Comparison of ENCODE assay signal across 1 cellular context in the genomic region with DNA sequence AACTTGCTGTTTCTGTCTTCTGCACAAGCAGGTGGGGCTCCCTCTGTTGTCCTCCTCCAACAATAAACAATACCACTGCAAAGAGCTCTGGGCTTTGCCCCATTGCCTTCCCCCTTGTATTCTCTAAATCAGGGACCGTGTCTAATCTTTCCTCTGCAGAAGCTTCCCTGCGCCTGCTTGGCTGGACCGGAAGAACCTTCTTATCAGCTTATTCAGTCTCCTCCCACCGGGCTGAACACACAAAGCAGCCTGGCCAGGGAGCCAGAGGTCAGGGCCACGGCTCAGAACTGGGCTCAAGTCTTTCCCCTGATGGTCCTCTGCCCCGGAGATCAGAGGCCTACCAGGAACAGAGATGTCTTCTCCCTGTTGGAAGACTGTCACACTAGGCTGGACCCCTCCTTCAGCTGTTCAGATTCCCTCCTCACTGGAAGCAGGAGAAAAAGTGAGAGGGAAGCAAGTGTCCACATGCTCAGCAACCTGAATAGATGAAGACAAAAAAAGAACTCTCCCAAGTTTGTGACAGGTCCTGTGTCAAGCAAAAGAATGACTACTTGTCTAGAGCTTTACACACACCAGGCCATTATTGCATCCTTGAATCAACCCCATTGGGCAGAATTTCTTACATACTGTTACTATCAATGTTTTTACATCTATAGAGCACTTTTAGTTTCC.
A peak's percentile ranks its signal among the peaks of the same experiment; 100 is the strongest.
TF ChIP-seq lines count a peak whose summit lies in the region.

No MANE protein-coding gene starts in this region.

TF ChIP-seq in HepG2, 621 proteins besides CTCF, POLR2A, EP300 and RAD21 (continued from another document and continues in another):
- TF ChIP-seq ZNF574 (CRISPR knock-in tag; IDR thresholded peaks at IDR 0.05) (peak; percentile 80), DNMT3B (CRISPR knock-in tag; conservative IDR thresholded peaks at IDR 0.05) (no peak), SKI (IDR thresholded peaks at IDR 0.05; ENCODE audit: partially characterized antibody) (no peak), LCORL (IDR thresholded peaks at IDR 0.05) (no peak), LCORL (CRISPR knock-in tag; IDR thresholded peaks at IDR 0.05) (peak; percentile 34; the same call in 1 of the 2 replicates), KDM2A (CRISPR knock-in tag; IDR thresholded peaks at IDR 0.05; ENCODE audit: borderline replicate concordance, low read depth) (peak; percentile 40; the same call in 1 of the 2 replicates), ELF3 (CRISPR knock-in tag; IDR thresholded peaks at IDR 0.05) (peak; percentile 75), TBP (CRISPR knock-in tag; IDR thresholded peaks at IDR 0.05) (no peak), ETV5 (CRISPR knock-in tag; IDR thresholded peaks at IDR 0.05; ENCODE audit: borderline replicate concordance) (peak; percentile 99), ZNF496 (CRISPR knock-in tag; IDR thresholded peaks at IDR 0.05; ENCODE audit: insufficient replicate concordance) (no peak), NR2F2 (IDR thresholded peaks at IDR 0.05; ENCODE audit: borderline replicate concordance, low read depth) (peak; percentile 91), NFKB2 (CRISPR knock-in tag; IDR thresholded peaks at IDR 0.05; ENCODE audit: borderline replicate concordance) (0 out of 2 replicates have a peak, but pooled peaks have one; percentile 39), HNRNPUL1 (IDR thresholded peaks at IDR 0.05; ENCODE audit: low read depth, low read length) (no peak), ATF1 (CRISPR knock-in tag; IDR thresholded peaks at IDR 0.05) (no peak), FOSL2 (CRISPR knock-in tag; IDR thresholded peaks at IDR 0.05) (peak; percentile 76), XRCC5 (optimal IDR thresholded peaks at IDR 0.05; ENCODE audit: low read length) (no peak), ATF7-NPFF (CRISPR knock-in tag; IDR thresholded peaks at IDR 0.05; ENCODE audit: low read depth) (no peak), SMAD9 (CRISPR knock-in tag; IDR thresholded peaks at IDR 0.05) (no peak), NR2F1 (CRISPR knock-in tag; IDR thresholded peaks at IDR 0.05) (peak; percentile 91 to 93), ZNF737 (CRISPR knock-in tag; IDR thresholded peaks at IDR 0.05; ENCODE audit: borderline replicate concordance) (no peak), ZSCAN25 (CRISPR knock-in tag; IDR thresholded peaks at IDR 0.05) (no peak), HDAC6 (IDR thresholded peaks at IDR 0.05; ENCODE audit: low read depth, low read length) (no peak), ZNF362 (CRISPR knock-in tag; IDR thresholded peaks at IDR 0.05; ENCODE audit: borderline replicate concordance) (peak; percentile 48; the same call in 1 of the 2 replicates), ZNF230 (CRISPR knock-in tag; IDR thresholded peaks at IDR 0.05) (no peak), ZNF7 (CRISPR knock-in tag; IDR thresholded peaks at IDR 0.05) (no peak), ZNF503 (CRISPR knock-in tag; IDR thresholded peaks at IDR 0.05) (peak; percentile 85; the same call in 1 of the 2 replicates), MED1 (CRISPR knock-in tag; IDR thresholded peaks at IDR 0.05) (peak; percentile 82), TCF7 (IDR thresholded peaks at IDR 0.05; ENCODE audit: low read depth) (peak; percentile 69), RNF2 (conservative IDR thresholded peaks at IDR 0.05; ENCODE audit: low read depth) (no peak), MYNN (CRISPR knock-in tag; IDR thresholded peaks at IDR 0.05; ENCODE audit: low read depth) (no peak), HNF1A (IDR thresholded peaks at IDR 0.05; ENCODE audit: low read depth) (no peak), HNF1A (CRISPR knock-in tag; IDR thresholded peaks at IDR 0.05; ENCODE audit: borderline replicate concordance) (peak; percentile 62; the same call in 1 of the 2 replicates), ADNP (CRISPR knock-in tag; IDR thresholded peaks at IDR 0.05) (no peak), HCFC1 (IDR thresholded peaks at IDR 0.05; ENCODE audit: low read depth, low read length) (no peak)
- TF ChIP-seq, protein P1, sequence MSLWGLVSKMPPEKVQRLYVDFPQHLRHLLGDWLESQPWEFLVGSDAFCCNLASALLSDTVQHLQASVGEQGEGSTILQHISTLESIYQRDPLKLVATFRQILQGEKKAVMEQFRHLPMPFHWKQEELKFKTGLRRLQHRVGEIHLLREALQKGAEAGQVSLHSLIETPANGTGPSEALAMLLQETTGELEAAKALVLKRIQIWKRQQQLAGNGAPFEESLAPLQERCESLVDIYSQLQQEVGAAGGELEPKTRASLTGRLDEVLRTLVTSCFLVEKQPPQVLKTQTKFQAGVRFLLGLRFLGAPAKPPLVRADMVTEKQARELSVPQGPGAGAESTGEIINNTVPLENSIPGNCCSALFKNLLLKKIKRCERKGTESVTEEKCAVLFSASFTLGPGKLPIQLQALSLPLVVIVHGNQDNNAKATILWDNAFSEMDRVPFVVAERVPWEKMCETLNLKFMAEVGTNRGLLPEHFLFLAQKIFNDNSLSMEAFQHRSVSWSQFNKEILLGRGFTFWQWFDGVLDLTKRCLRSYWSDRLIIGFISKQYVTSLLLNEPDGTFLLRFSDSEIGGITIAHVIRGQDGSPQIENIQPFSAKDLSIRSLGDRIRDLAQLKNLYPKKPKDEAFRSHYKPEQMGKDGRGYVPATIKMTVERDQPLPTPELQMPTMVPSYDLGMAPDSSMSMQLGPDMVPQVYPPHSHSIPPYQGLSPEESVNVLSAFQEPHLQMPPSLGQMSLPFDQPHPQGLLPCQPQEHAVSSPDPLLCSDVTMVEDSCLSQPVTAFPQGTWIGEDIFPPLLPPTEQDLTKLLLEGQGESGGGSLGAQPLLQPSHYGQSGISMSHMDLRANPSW (CRISPR knock-in tag; IDR thresholded peaks at IDR 0.05; ENCODE audit: borderline replicate concordance), result no peak
- TF ChIP-seq, protein P2, sequence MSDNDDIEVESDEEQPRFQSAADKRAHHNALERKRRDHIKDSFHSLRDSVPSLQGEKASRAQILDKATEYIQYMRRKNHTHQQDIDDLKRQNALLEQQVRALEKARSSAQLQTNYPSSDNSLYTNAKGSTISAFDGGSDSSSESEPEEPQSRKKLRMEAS (IDR thresholded peaks at IDR 0.05), result peak; percentile 40
- TF ChIP-seq, protein P3, sequence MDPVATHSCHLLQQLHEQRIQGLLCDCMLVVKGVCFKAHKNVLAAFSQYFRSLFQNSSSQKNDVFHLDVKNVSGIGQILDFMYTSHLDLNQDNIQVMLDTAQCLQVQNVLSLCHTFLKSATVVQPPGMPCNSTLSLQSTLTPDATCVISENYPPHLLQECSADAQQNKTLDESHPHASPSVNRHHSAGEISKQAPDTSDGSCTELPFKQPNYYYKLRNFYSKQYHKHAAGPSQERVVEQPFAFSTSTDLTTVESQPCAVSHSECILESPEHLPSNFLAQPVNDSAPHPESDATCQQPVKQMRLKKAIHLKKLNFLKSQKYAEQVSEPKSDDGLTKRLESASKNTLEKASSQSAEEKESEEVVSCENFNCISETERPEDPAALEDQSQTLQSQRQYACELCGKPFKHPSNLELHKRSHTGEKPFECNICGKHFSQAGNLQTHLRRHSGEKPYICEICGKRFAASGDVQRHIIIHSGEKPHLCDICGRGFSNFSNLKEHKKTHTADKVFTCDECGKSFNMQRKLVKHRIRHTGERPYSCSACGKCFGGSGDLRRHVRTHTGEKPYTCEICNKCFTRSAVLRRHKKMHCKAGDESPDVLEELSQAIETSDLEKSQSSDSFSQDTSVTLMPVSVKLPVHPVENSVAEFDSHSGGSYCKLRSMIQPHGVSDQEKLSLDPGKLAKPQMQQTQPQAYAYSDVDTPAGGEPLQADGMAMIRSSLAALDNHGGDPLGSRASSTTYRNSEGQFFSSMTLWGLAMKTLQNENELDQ (CRISPR knock-in tag; IDR thresholded peaks at IDR 0.05; ENCODE audit: borderline replicate concordance), result no peak
- TF ChIP-seq, protein P4, sequence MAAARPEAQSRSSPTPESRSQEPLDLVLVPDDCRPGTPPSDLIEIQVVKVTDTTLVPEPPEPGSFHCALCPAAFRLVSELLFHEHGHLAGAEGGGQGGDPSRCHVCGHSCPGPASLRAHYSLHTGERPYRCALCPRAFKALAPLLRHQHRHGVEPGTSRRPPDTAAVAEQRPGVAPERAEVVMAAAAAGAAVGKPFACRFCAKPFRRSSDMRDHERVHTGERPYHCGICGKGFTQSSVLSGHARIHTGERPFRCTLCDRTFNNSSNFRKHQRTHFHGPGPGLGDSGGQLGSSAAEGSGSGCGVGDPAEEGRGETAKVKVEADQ (CRISPR knock-in tag; IDR thresholded peaks at IDR 0.05; ENCODE audit: borderline replicate concordance), result no peak
- TF ChIP-seq, protein P5, sequence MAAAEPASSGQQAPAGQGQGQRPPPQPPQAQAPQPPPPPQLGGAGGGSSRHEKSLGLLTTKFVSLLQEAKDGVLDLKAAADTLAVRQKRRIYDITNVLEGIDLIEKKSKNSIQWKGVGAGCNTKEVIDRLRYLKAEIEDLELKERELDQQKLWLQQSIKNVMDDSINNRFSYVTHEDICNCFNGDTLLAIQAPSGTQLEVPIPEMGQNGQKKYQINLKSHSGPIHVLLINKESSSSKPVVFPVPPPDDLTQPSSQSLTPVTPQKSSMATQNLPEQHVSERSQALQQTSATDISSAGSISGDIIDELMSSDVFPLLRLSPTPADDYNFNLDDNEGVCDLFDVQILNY (CRISPR knock-in tag; conservative IDR thresholded peaks at IDR 0.05), result no peak
